Comparison of ENCODE assay signal across 11 cellular contexts in the genomic region with DNA sequence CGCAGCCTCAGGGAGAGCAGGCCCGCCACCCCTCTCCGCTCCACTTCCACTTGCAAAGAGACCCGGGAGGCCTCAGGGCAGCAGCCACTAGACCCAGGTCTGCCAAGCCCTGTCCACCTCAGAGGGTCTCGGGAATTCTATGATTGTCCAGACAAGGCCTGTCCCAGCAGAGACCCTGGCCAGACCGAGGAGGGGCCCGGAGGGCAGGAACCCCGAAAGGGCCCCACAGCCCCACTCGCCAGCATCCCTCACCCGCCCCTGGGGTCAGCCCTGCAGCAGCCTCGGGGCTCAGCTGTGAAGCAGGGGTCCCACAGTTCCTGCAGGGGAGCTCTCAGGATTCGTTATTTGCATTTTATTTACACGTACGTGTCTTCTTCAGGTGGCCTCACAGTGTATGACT.
"Had no signal": no experiment of that assay in that cellular context is flagged by ENCODE, and none has a peak within 500 bp of the region (broad histone marks: within the 10 kb centered on the region; RNA-seq: fewer than 3 reads in every experiment).

No MANE protein-coding gene starts in this region.

- H3K27ac ChIP-seq: psoas muscle, right lobe of liver, thyroid gland had no signal

- ATAC-seq: activated naive CD4-positive, alpha-beta T cell treated with anti-CD3 and anti-CD28 coated beads, Interleukin-2, amount 50 U/mL, for 72 hours; esophagus mucosa; left ventricle myocardium superior; psoas muscle had no signal

- H3K9me3 ChIP-seq: psoas muscle, right lobe of liver, thyroid gland had no signal

- H3K27me3 ChIP-seq: right lobe of liver, thyroid gland had no signal

- H3K4me3 ChIP-seq: psoas muscle, right lobe of liver, thyroid gland had no signal

- H3K4me1 ChIP-seq: psoas muscle, right lobe of liver had no signal

- DNase-seq: activated B cell treated with CpG ODN at 0.5 μM for 24 hours; activated CD4-positive, alpha-beta T cell treated with anti-CD3 and anti-CD28 coated beads for 48 hours; activated T-cell treated with anti-CD3 and anti-CD28 coated beads, Interleukin-2, amount 50 U/mL, for 24 hours; left ventricle myocardium superior; occipital lobe; stimulated activated CD4-positive, alpha-beta T cell treated with anti-CD3 and anti-CD28 coated beads, Interleukin-1b, Interleukin-23, amount 100 ng/mL, for 48 hours; thyroid gland had no signal

- H3K36me3 ChIP-seq: right lobe of liver, thyroid gland had no signal
